18 cellular contexts compared by ENCODE assay signal in the genomic region with DNA sequence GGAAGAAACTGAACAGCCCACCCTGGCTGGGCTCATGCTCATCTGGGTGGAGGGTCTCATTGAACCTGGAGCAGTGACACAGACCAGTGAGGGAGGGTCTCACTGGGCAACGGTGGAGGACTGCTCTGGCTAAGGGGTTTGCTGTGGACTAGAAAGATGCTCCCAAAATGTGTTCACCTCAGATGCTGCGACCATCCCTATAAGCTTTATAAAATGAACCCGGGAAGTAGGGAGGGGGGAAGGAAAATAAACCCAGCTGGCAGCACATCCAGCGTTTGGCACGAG. TPM values are rescaled to one million over a fixed set of nuclear protein-coding genes. Genes with fewer than 3 reads are reported as not detected.
DNase-seq lines count a peak whose midpoint lies in the region; ATAC-seq and TF ChIP-seq lines count a peak whose summit lies in the region.
"Had no signal": no experiment of that assay in that cellular context is flagged by ENCODE, and none has a peak within 500 bp of the region (broad histone marks: within the 10 kb centered on the region; RNA-seq: fewer than 3 reads in every experiment).

No MANE protein-coding gene starts in this region.

- no peak for ATAC-seq in HG03045 (IDR thresholded peaks at IDR 0.05; ENCODE audit: unreplicated experiment)
- ATAC-seq: activated T-cell treated with anti-CD3 and anti-CD28 coated beads, Interleukin-2, amount 50 U/mL, for 4 hours; T-helper 17 cell had no signal

- H3K4me1 Mint-ChIP-seq in endothelial cell (ENCODE audit: unreplicated experiment): peaks cover 22% of the 10 kb centered on the region

- peak overlapping the region; percentile 96 for H3K27ac ChIP-seq in muscle layer of colon (ENCODE audit: low read depth, low read length)
- H3K27ac ChIP-seq: 22Rv1 had no signal

- H3K4me3 ChIP-seq in BE2C (ENCODE audit: low read depth, low read length) (peak overlapping the region; percentile 31), muscle layer of colon (ENCODE audit: low read depth in 1 of 2, low read length in 2 of 2) (peak overlapping the region; percentile 13 to 18)
- H3K4me3 ChIP-seq: MG63, mucosa of descending colon had no signal

- no peaks in the 10 kb centered on the region for H3K36me3 Mint-ChIP-seq in endothelial cell (ENCODE audit: low read depth, unreplicated experiment)

- H3K27me3 ChIP-seq in BE2C (no peaks in the 10 kb centered on the region), muscle layer of colon (ENCODE audit: control insufficient read depth in 1 of 2, insufficient read depth in 2 of 2, low read length in 2 of 2) (no peaks in the 10 kb centered on the region)
- H3K27me3 ChIP-seq: MG63 had no signal

- no peaks in the 10 kb centered on the region for H3K36me3 ChIP-seq in BE2C
- no peaks in the 10 kb centered on the region for H3K36me3 ChIP-seq in muscle layer of colon (ENCODE audit: insufficient read depth, low read length)
- H3K36me3 ChIP-seq: MG63 had no signal

- DNase-seq in DMS53 (lab: John Stamatoyannopoulos, UW) (peak; percentile 27), DMS53 treated with DMSO at 0.1 percent for 48 hours (lab: John Stamatoyannopoulos, UW; ENCODE audit: unreplicated experiment) (no peak), BE2C (peak; percentile 64), NCI-H2171 treated with DMSO at 0.1 percent for 48 hours (lab: John Stamatoyannopoulos, UW) (peak; percentile 86), NCI-H2107 (lab: John Stamatoyannopoulos, UW) (no peak), endothelial cell (ENCODE audit: low spot score) (no peak)
- DNase-seq: activated T-cell treated with anti-CD3 and anti-CD28 coated beads, Interleukin-2, amount 50 U/mL, for 4 hours; amniotic stem cell; CD4-positive, alpha-beta T cell; head of caudate nucleus; kidney glomerular epithelial cell; MG63; T-helper 17 cell had no signal

- TF ChIP-seq CTCF in BE2C (IDR thresholded peaks at IDR 0.05; ENCODE audit: low read depth, low read length) (no peak), endothelial cell (IDR thresholded peaks at IDR 0.05; ENCODE audit: unreplicated experiment) (no peak)

- peak overlapping the region; percentile 91 for H3K9ac ChIP-seq in muscle layer of colon (ENCODE audit: low read length)

- no peak overlapping the region for H3K27ac Mint-ChIP-seq in endothelial cell (ENCODE audit: unreplicated experiment)
- H3K27ac Mint-ChIP-seq: progenitor cell of endocrine pancreas, T-helper 17 cell had no signal

- H3K27me3 Mint-ChIP-seq in endothelial cell (ENCODE audit: unreplicated experiment): peaks cover 6% of the 10 kb centered on the region
- H3K27me3 Mint-ChIP-seq: CD4-positive, alpha-beta T cell; T-helper 17 cell had no signal

- H3K9me3 Mint-ChIP-seq in endothelial cell (ENCODE audit: unreplicated experiment): no peaks in the 10 kb centered on the region
- H3K9me3 Mint-ChIP-seq: activated T-cell treated with anti-CD3 and anti-CD28 coated beads, Interleukin-2, amount 50 U/mL, for 4 hours; CD4-positive, alpha-beta T cell had no signal

- no peaks in the 10 kb centered on the region for H3K9me3 ChIP-seq in BE2C
- H3K9me3 ChIP-seq in muscle layer of colon (ENCODE audit: low read length): no peaks in the 10 kb centered on the region
- H3K9me3 ChIP-seq: MG63, mucosa of descending colon had no signal

- H3K4me1 ChIP-seq in BE2C: peaks cover 40% of the 10 kb centered on the region
- H3K4me1 ChIP-seq in muscle layer of colon (ENCODE audit: insufficient read depth, low read length): peaks cover 64% of the 10 kb centered on the region

- H3K4me3 Mint-ChIP-seq in endothelial cell (ENCODE audit: unreplicated experiment): no peak overlapping the region
- H3K4me3 Mint-ChIP-seq: activated T-cell treated with anti-CD3 and anti-CD28 coated beads, Interleukin-2, amount 50 U/mL, for 4 hours; CD4-positive, alpha-beta T cell; T-helper 17 cell had no signal

RNA-seq across cellular contexts. Expression of a gene that starts 34.5 kb away (rescaled TPM):
- polyA plus RNA-seq in BE2C (2012; ENCODE audit: insufficient read depth, insufficient read length, low read depth): 34.2 TPM
- total RNA-seq in endothelial cell (ENCODE audit: unreplicated experiment): 178 TPM

Comparison
In these comparisons a context has a peak if more than half of its experiments do, and no peak if none do; other contexts are left out.
1. DNase-seq: peak in DMS53 (single experiment), BE2C (single experiment) and NCI-H2171 treated with DMSO at 0.1 percent for 48 hours (single experiment); none in DMS53 treated with DMSO at 0.1 percent for 48 hours (single experiment), NCI-H2107 (single experiment) and endothelial cell (single experiment).